ENCODE assay signal across 8 cellular contexts in the genomic region with DNA sequence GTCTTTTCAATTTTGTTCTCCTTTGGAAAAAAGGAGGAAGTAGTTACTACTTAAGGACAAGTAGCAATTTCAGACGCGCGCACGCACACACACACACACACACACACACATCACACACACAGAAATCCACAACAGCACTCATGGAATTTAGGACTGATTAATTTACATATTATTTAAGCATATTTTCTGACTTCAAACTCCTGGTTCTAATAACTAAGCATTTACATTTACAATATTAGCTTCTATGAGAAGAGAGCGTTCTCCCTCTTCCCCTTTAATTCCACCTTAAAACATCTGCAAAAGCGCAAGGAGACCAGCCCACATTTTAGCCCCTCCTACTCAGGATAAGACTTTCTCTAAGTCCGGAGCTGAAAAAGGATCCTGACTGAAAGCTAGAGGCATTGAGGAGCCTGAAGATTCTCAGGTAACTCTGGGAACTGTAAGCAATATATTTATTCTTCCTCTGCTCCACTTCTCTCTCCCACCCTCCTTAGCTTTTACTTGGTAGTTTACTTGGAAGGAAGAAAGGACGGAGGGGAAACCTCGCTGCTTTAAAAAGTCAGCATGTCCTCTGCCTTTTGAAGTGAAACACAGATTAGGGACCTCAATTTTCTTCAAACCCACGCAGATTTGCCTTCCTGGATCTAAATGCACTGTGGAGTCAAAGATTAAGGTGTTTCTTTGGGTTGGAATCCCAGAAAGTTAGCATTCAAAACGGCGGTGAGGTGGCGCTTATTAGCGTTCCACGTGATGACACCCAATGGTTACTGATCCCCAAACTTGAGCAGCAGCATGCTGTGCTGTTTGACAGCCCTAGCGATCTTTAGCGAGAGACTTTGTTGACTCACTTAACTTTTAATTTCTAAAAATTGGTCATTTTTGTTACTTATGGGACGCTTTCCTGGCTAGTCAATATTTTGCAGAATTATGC. TPM values are rescaled to one million over a fixed set of nuclear protein-coding genes. Genes with fewer than 3 reads are reported as not detected.
A peak's percentile ranks its signal among the peaks of the same experiment; 100 is the strongest.
DNase-seq lines count a peak whose midpoint lies in the region; ATAC-seq, FAIRE-seq and TF ChIP-seq lines count a peak whose summit lies in the region.

PLA2G4A (plus strand) TSS at position 338 of the 931 bp plus-strand sequence. CDS start 25,406 bp downstream, outside the sequence.

- in situ Hi-C loops in ACHN (cut with HindIII; ENCODE audit: low pct_ligation_motif_present, low pct_unique_long_range_greater_than_20kb, low sequenced_read_pairs): no loop called here
- in situ Hi-C loops in K562 (cut with MboI): no loop called here
- in situ Hi-C loops in gastrocnemius medialis (cut with MboI; ENCODE audit: low sequenced_read_pairs in 4 of 4): no loop called here

- DNase-seq in ACHN (peak; percentile 39), NCI-H82 treated with DMSO at 0.1 percent for 48 hours (lab: John Stamatoyannopoulos, UW; ENCODE audit: unreplicated experiment) (peak; percentile 47), K562 (ENCODE audit: extremely low read depth in 1 of 4, low spot score in 3 of 4) (peak in 1 of 4 experiments; percentile 2), iPS DF 6.9 (ENCODE audit: low read depth, low spot score) (peak; percentile 13), gastrocnemius medialis (peak; percentile 9 to 23), DMS79 treated with DMSO at 0.1 percent for 48 hours (lab: John Stamatoyannopoulos, UW) (no peak)

- intact Hi-C loops in K562 (cut with micrococcal nuclease): no loop called here
- intact Hi-C loops in gastrocnemius medialis (cut with DNase I; ENCODE audit: low total_unique reads): no loop called here

- no peaks in the 10 kb centered on the region for H3K9me1 ChIP-seq in K562 (ENCODE audit: control insufficient read depth, insufficient read depth, low read length)

- no peaks in the 10 kb centered on the region for H4K20me1 ChIP-seq in K562 (replicated peaks; ENCODE audit: control insufficient read depth, insufficient read depth, low read length)

- TF ChIP-seq EP300 in K562 (IDR thresholded peaks at IDR 0.05; ENCODE audit: low read length): no peak

- peak; percentile 88 for ATAC-seq in GM18511 (IDR thresholded peaks at IDR 0.05; ENCODE audit: unreplicated experiment)
- ATAC-seq in HG02938 (IDR thresholded peaks at IDR 0.05; ENCODE audit: unreplicated experiment): peak; percentile 84
- no peak for ATAC-seq in K562
- ATAC-seq in gastrocnemius medialis: peak; percentile 63 to 69

- no peak within 1 kb of the TSS for H3K4me2 ChIP-seq in K562 (ENCODE audit: insufficient read depth, low read length)

- H3K4me3 ChIP-seq in K562: no peak within 1 kb of the TSS
- peak within 1 kb of the TSS; percentile 28; the same call in 1 of the 2 replicates for H3K4me3 ChIP-seq in iPS DF 6.9 (ENCODE audit: low read length)
- peak within 1 kb of the TSS; percentile 50 to 59 (median 52) for H3K4me3 ChIP-seq in gastrocnemius medialis

- POLR2A ChIA-PET in K562 (lab: Yijun Ruan, JAX): no interaction called here

- WGBS in K562 (ENCODE audit: insufficient coverage, low coverage, missing lambda C conversion rate): 4% methylated on average over 18 of the region's 18 CpGs
- WGBS in iPS DF 6.9 (ENCODE audit: insufficient coverage, insufficient read length): no CpG with 5 or more reads among the region's 18 CpGs

- BruUV-seq in K562 (replicated peaks; lab: Mats Ljungman, UMichigan): no TSS peak

- H2AFZ ChIP-seq in K562 (ENCODE audit: low read depth, low read length): no peak within 1 kb of the TSS

- H3K9me3 ChIP-seq in K562 (replicated peaks; ENCODE audit: control insufficient read depth, insufficient read depth, low read depth, low read length) (no peaks in the 10 kb centered on the region), iPS DF 6.9 (ENCODE audit: control insufficient read depth, insufficient read depth, low read length) (no peaks in the 10 kb centered on the region), gastrocnemius medialis (no peaks in the 10 kb centered on the region)

- FAIRE-seq in K562 (lab: Jason Lieb, UNC): no peak

- CTCF ChIA-PET in K562 (lab: Yijun Ruan, JAX; ENCODE audit: low intra/inter-chr PET ratio): no interaction called here

- H3K27ac ChIP-seq in K562 (ENCODE audit: extremely low read depth, low read depth, low read length): no peak within 1 kb of the TSS
- H3K27ac ChIP-seq in iPS DF 6.9 (ENCODE audit: low read length): no peak within 1 kb of the TSS
- H3K27ac ChIP-seq in gastrocnemius medialis: peak within 1 kb of the TSS; percentile 32 to 56 (median 48)

- no peak for TF ChIP-seq RAD21 in K562 (CRISPR knock-in tag; conservative IDR thresholded peaks at IDR 0.05 in 1 of 2, IDR thresholded peaks at IDR 0.05 in 1 of 2)

- TF ChIP-seq POLR2A in K562 (conservative IDR thresholded peaks at IDR 0.05) (no peak), gastrocnemius medialis (IDR thresholded peaks at IDR 0.05) (no peak)

- H3K79me2 ChIP-seq in K562 (ENCODE audit: control insufficient read depth, insufficient read depth, low read length): no peaks in the 10 kb centered on the region

- no peaks in the 10 kb centered on the region for H3K36me3 ChIP-seq in K562 (ENCODE audit: control insufficient read depth, insufficient read depth, low read length)
- H3K36me3 ChIP-seq in iPS DF 6.9 (ENCODE audit: control insufficient read depth, insufficient read depth, low read length): no peaks in the 10 kb centered on the region
- H3K36me3 ChIP-seq in gastrocnemius medialis: no peaks in the 10 kb centered on the region

- H3K27me3 ChIP-seq in K562 (ENCODE audit: control insufficient read depth in 2 of 2, insufficient read depth in 2 of 2, low read length in 2 of 2) (no peaks in the 10 kb centered on the region), iPS DF 6.9 (ENCODE audit: control insufficient read depth, insufficient read depth, low read length) (no peaks in the 10 kb centered on the region), gastrocnemius medialis (no peaks in the 10 kb centered on the region)

- TF ChIP-seq CTCF in K562 (IDR thresholded peaks at IDR 0.05 in 2 of 3, conservative IDR thresholded peaks at IDR 0.05 in 1 of 3; ENCODE audit: insufficient read depth in 2 of 3, low read depth in 1 of 3, low read length in 3 of 3): no peak
- TF ChIP-seq CTCF in gastrocnemius medialis (IDR thresholded peaks at IDR 0.05 in 4 of 5, conservative IDR thresholded peaks at IDR 0.05 in 1 of 5): no peak

- H3K9ac ChIP-seq in K562 (ENCODE audit: insufficient read depth in 1 of 2, low read depth in 2 of 2, low read length in 2 of 2): no peak within 1 kb of the TSS

- H3K4me1 ChIP-seq in K562 (replicated peaks in 1 of 2; ENCODE audit: control insufficient read depth in 2 of 2, insufficient read depth in 2 of 2, low read length in 2 of 2): no peaks in the 10 kb centered on the region
- no peaks in the 10 kb centered on the region for H3K4me1 ChIP-seq in iPS DF 6.9 (ENCODE audit: control insufficient read depth, insufficient read depth, low read length)
- H3K4me1 ChIP-seq in gastrocnemius medialis: no peaks in the 10 kb centered on the region

TF ChIP-seq in K562, 482 proteins besides CTCF, POLR2A, EP300 and RAD21:
- TF ChIP-seq MEIS2 (IDR thresholded peaks at IDR 0.05; ENCODE audit: partially characterized antibody) (no peak), ZBTB12 (CRISPR knock-in tag; IDR thresholded peaks at IDR 0.05) (0 out of 2 replicates have a peak, but pooled peaks have one; percentile 20), SAP30 (IDR thresholded peaks at IDR 0.05; ENCODE audit: borderline replicate concordance, insufficient read depth, low read depth, low read length, poor library complexity, severe bottlenecking) (peak; percentile 19)

RNA-seq across cellular contexts. Expression of gene PLA2G4A, which starts in this region (rescaled TPM):
- total RNA-seq in K562 (2011; cell fraction: chromatin; rRNA removed; ENCODE audit: low replicate concordance): not detected in 2 replicates
- not detected in 2 replicates for total RNA-seq in K562 (2011; cell fraction: nucleolus; rRNA removed)
- not detected in 2 replicates for total RNA-seq in K562 (2011; cell fraction: nucleoplasm; rRNA removed)
- total RNA-seq in K562 (2014; rRNA removed): not detected in 2 replicates
- 0.25 TPM in 1 of 2 replicates, not detected in the other for total RNA-seq in K562 (2014; rRNA removed; fragmentation: Illumina TruSeq; extraction: Trizol)
- total RNA-seq in K562 (2015; rRNA removed; fragmentation: Illumina TruSeq; extraction: Trizol): 0.11 and 0.22 TPM in 2 replicates
- 0.16 TPM in 1 of 2 replicates, not detected in the other for total RNA-seq in K562 (2021)
- polyA plus RNA-seq in K562 (2011; rRNA removed): 0.34 and 0.71 TPM in 2 replicates
- polyA plus RNA-seq in K562 (2011; cell fraction: cytosol; rRNA removed): 0.12 and 0.25 TPM in 2 replicates
- 0.09 and 0.20 TPM in 2 replicates for polyA plus RNA-seq in K562 (2011; cell fraction: nucleus; rRNA removed)
- 0.08 and 0.17 TPM in 2 replicates for polyA plus RNA-seq in K562 (2012)
- 0.04 TPM in 1 of 2 replicates, not detected in the other for polyA plus RNA-seq in K562 (2014; fragmentation: Illumina TruSeq; extraction: Trizol)
- under 1 TPM in 1 of 2 experiments, not detected in 1; 0.15 TPM for polyA plus RNA-seq in K562 (2014; fragmentation: Nextera tagmentation; extraction: Ambion mirVana)
- not detected in 2 replicates for polyA plus RNA-seq in K562 (2014; rRNA removed)
- polyA minus RNA-seq in K562 (2011; rRNA and poly(A)+ RNA removed): 0.53 and 0.78 TPM in 2 replicates
- polyA minus RNA-seq in K562 (2011; cell fraction: cytosol; rRNA and poly(A)+ RNA removed): 0.91 and 1.0 TPM in 2 replicates
- polyA minus RNA-seq in K562 (2011; cell fraction: nucleus; rRNA and poly(A)+ RNA removed): 0.13 and 0.56 TPM in 2 replicates
- total RNA-seq in gastrocnemius medialis: under 1 TPM; 0.44 to 0.95 (median 0.75) TPM

Comparison
In these comparisons a context has a peak if more than half of its experiments do, and no peak if none do; other contexts are left out.
1. Peak in DNase-seq, ATAC-seq, H3K4me3 ChIP-seq and H3K27ac ChIP-seq in gastrocnemius medialis; RNA of the gene not detected or under 1 TPM.